Comparison of ENCODE assay signal across 8 cellular contexts in genomic region chr9:34185778-34186551, GRCh38. TPM values are rescaled to one million over a fixed set of nuclear protein-coding genes. Genes with fewer than 3 reads are reported as not detected.
DNase-seq lines count a peak whose midpoint lies in the region; ATAC-seq and TF ChIP-seq lines count a peak whose summit lies in the region.

No MANE protein-coding gene starts in this region.

- peak overlapping the region; percentile 46 for H3K4me2 ChIP-seq in SK-N-SH

- TF ChIP-seq EP300 in SK-N-SH (IDR thresholded peaks at IDR 0.05; ENCODE audit: borderline replicate concordance in 1 of 2, low read depth in 1 of 2, low read length in 1 of 2): peak in 1 of 2 experiments; percentile 53; a peak in 1 of 4 replicates

- no peaks in the 10 kb centered on the region for H3K9me3 Mint-ChIP-seq in natural killer cell treated with Interleukin-12 subunit alpha and Interleukin-12 subunit beta and Interleukin-15 and Interleukin-18, amount 100 ng/mL, for 72 hours

- H3K4me1 ChIP-seq in SK-N-SH (ENCODE audit: control insufficient read depth in 1 of 2, insufficient read depth in 2 of 2, low read depth in 1 of 2, low read length in 1 of 2): peaks cover 0 to 17% of the 10 kb centered on the region in 2 experiments; a peak in 3 of 4 replicates
- H3K4me1 ChIP-seq in esophagus (ENCODE audit: control insufficient read depth in 2 of 2, insufficient read depth in 2 of 2, low read length in 1 of 2): no peaks in the 10 kb centered on the region

- CTCF ChIA-PET in SK-N-SH (lab: Yijun Ruan, JAX): interaction anchor here (0.8 kb wide), 1 partner anchor 66 kb away, joined by 3 read pairs; no protein-coding TSS in a partner anchor

- no peak for TF ChIP-seq CTCF in SK-N-SH (IDR thresholded peaks at IDR 0.05)

- peak; percentile 54 for DNase-seq in AG08396 (ENCODE audit: low spot score)
- no peak for DNase-seq in SK-N-SH
- peak; percentile 63 for DNase-seq in natural killer cell treated with Interleukin-12 subunit alpha and Interleukin-12 subunit beta and Interleukin-15 and Interleukin-18, amount 100 ng/mL, for 72 hours (ENCODE audit: low spot score)

- H3K9me3 ChIP-seq in SK-N-SH: no peaks in the 10 kb centered on the region
- H3K9me3 ChIP-seq in esophagus (ENCODE audit: control insufficient read depth in 2 of 2, insufficient read depth in 1 of 2, low read depth in 1 of 2, low read length in 1 of 2): no peaks in the 10 kb centered on the region

- H3K36me3 ChIP-seq in SK-N-SH (replicated peaks in 1 of 2; ENCODE audit: control insufficient read depth in 1 of 2, insufficient read depth in 2 of 2, low read length in 1 of 2) (peaks cover 0 to 10% of the 10 kb centered on the region in 2 experiments), esophagus (ENCODE audit: control insufficient read depth in 2 of 2, insufficient read depth in 2 of 2, low read length in 1 of 2) (peaks cover 0 to 3% of the 10 kb centered on the region in 2 donors)

- H3K36me3 Mint-ChIP-seq in natural killer cell treated with Interleukin-12 subunit alpha and Interleukin-12 subunit beta and Interleukin-15 and Interleukin-18, amount 100 ng/mL, for 72 hours: no peaks in the 10 kb centered on the region

- H2AFZ ChIP-seq in SK-N-SH (ENCODE audit: low read depth): no peak overlapping the region

- no peaks in the 10 kb centered on the region for H3K27me3 Mint-ChIP-seq in natural killer cell treated with Interleukin-12 subunit alpha and Interleukin-12 subunit beta and Interleukin-15 and Interleukin-18, amount 100 ng/mL, for 72 hours

- peaks cover 75% of the 10 kb centered on the region for H4K20me1 ChIP-seq in SK-N-SH (ENCODE audit: insufficient read depth)

- POLR2A ChIA-PET in SK-N-SH (lab: Yijun Ruan, JAX): no interaction called here

- H3K27ac ChIP-seq in SK-N-SH (ENCODE audit: low read depth in 2 of 2, low read length in 1 of 2) (peak overlapping the region; percentile 29 to 56; a peak in 3 of 4 replicates), esophagus (ENCODE audit: low read depth in 2 of 2, low read length in 1 of 2) (peak overlapping the region; percentile 88 to 89)

- H3K9ac ChIP-seq in SK-N-SH: peak overlapping the region; percentile 7; the same call in 1 of the 2 replicates

- H3K4me1 Mint-ChIP-seq in natural killer cell treated with Interleukin-12 subunit alpha and Interleukin-12 subunit beta and Interleukin-15 and Interleukin-18, amount 100 ng/mL, for 72 hours (ENCODE audit: low read depth in 2 of 2): peaks cover 25 to 26% of the 10 kb centered on the region in 2 donors

- H3K4me3 ChIP-seq in SK-N-SH (ENCODE audit: low read depth in 2 of 2, low read length in 1 of 2): no peak overlapping the region
- no peak overlapping the region for H3K4me3 ChIP-seq in esophagus (ENCODE audit: low read depth in 1 of 2, low read length in 2 of 2)

- no peak for TF ChIP-seq RAD21 in SK-N-SH (IDR thresholded peaks at IDR 0.05; ENCODE audit: low read length)

- H3K79me2 ChIP-seq in SK-N-SH (ENCODE audit: insufficient read depth): peaks cover 96% of the 10 kb centered on the region

- H3K4me3 Mint-ChIP-seq in natural killer cell treated with Interleukin-12 subunit alpha and Interleukin-12 subunit beta and Interleukin-15 and Interleukin-18, amount 100 ng/mL, for 72 hours: no peak overlapping the region

- H3K27ac Mint-ChIP-seq in natural killer cell treated with Interleukin-12 subunit alpha and Interleukin-12 subunit beta and Interleukin-15 and Interleukin-18, amount 100 ng/mL, for 72 hours: peak overlapping the region; percentile 74 to 86

- H3F3A ChIP-seq in SK-N-SH (replicated peaks; ENCODE audit: insufficient read depth): peaks cover 17% of the 10 kb centered on the region

- no peaks in the 10 kb centered on the region for H3K27me3 ChIP-seq in SK-N-SH (ENCODE audit: insufficient read depth)
- no peaks in the 10 kb centered on the region for H3K27me3 ChIP-seq in esophagus (ENCODE audit: control insufficient read depth in 1 of 2, insufficient read depth in 2 of 2, low read length in 2 of 2)

- H3K9me2 ChIP-seq in SK-N-SH: no peaks in the 10 kb centered on the region

- 55% methylated on average over 3 of the region's 3 CpGs for WGBS in SK-N-SH (ENCODE audit: low lambda C conversion rate)
- 36 to 38% methylated on average over 3 of the region's 3 CpGs for WGBS in esophagus, 2 donors

- ATAC-seq in GM18511 (IDR thresholded peaks at IDR 0.05; ENCODE audit: unreplicated experiment): peak; percentile 92
- ATAC-seq in HG03558 (IDR thresholded peaks at IDR 0.05; ENCODE audit: extremely low read depth, unreplicated experiment): peak; percentile 52
- ATAC-seq in natural killer cell treated with Interleukin-12 subunit alpha and Interleukin-12 subunit beta and Interleukin-15 and Interleukin-18, amount 100 ng/mL, for 72 hours: peak; percentile 97 to 98
- ATAC-seq in GM19455 (IDR thresholded peaks at IDR 0.05; ENCODE audit: unreplicated experiment): no peak
- ATAC-seq in GM19395 (IDR thresholded peaks at IDR 0.05; ENCODE audit: unreplicated experiment): no peak

TF ChIP-seq in SK-N-SH, 30 proteins besides CTCF, POLR2A, EP300 and RAD21:
- TF ChIP-seq MAX (IDR thresholded peaks at IDR 0.05; ENCODE audit: low read depth) (no peak), NFIC (IDR thresholded peaks at IDR 0.05; ENCODE audit: borderline replicate concordance) (peak; percentile 78), FOSL2 (IDR thresholded peaks at IDR 0.05; ENCODE audit: borderline replicate concordance, low read depth) (peak; percentile 60), USF1 (IDR thresholded peaks at IDR 0.05; ENCODE audit: borderline replicate concordance, low read depth) (no peak), TCF12 (IDR thresholded peaks at IDR 0.05) (peak; percentile 53), JUND (IDR thresholded peaks at IDR 0.05) (peak; percentile 52), REST (IDR thresholded peaks at IDR 0.05; ENCODE audit: low read depth, low read length) (no peak), PBX3 (IDR thresholded peaks at IDR 0.05) (peak; percentile 19; the same call in 1 of the 2 replicates), GABPA (IDR thresholded peaks at IDR 0.05; ENCODE audit: low read depth) (no peak)

RNA-seq across cellular contexts. Expression of gene UBAP1, which starts 7.1 kb away (rescaled TPM):
- polyA plus RNA-seq in SK-N-SH (2012; rRNA removed): 26.3 and 31.7 TPM in 2 replicates
- polyA plus RNA-seq in SK-N-SH (2012; cell fraction: cytosol; rRNA removed): 26.4 and 28.2 TPM in 2 replicates
- 17.9 and 23.6 TPM in 2 replicates for polyA plus RNA-seq in SK-N-SH (2012; cell fraction: nucleus; rRNA removed)
- polyA plus RNA-seq in esophagus: 10 to 100 TPM; 58.2 to 59.6 TPM
- total RNA-seq in natural killer cell treated with Interleukin-12 subunit alpha and Interleukin-12 subunit beta and Interleukin-15 and Interleukin-18, amount 100 ng/mL, for 72 hours: 10 to 100 TPM; 41.2 to 44.8 TPM

RNA-seq across cellular contexts. Expression of gene DCAF12, which starts 59.5 kb away (rescaled TPM):
- 20.8 and 25.7 TPM in 2 replicates for polyA plus RNA-seq in SK-N-SH (2012; rRNA removed)
- polyA plus RNA-seq in SK-N-SH (2012; cell fraction: cytosol; rRNA removed): 18.5 and 24.9 TPM in 2 replicates
- polyA plus RNA-seq in SK-N-SH (2012; cell fraction: nucleus; rRNA removed): 8.1 and 19.7 TPM in 2 replicates
- 10 to 100 TPM; 19.6 to 22.8 TPM for polyA plus RNA-seq in esophagus
- total RNA-seq in natural killer cell treated with Interleukin-12 subunit alpha and Interleukin-12 subunit beta and Interleukin-15 and Interleukin-18, amount 100 ng/mL, for 72 hours: 10 to 100 TPM; 36.5 to 54.8 TPM

Comparison
In these comparisons a context has a peak if more than half of its experiments do, and no peak if none do; other contexts are left out.
1. ATAC-seq: peak in GM18511 (single experiment), HG03558 (single experiment) and natural killer cell treated with Interleukin-12 subunit alpha and Interleukin-12 subunit beta and Interleukin-15 and Interleukin-18, amount 100 ng/mL, for 72 hours (2 of 2); none in GM19455 (single experiment) and GM19395 (single experiment).